Comparison of ENCODE assay signal across 9 cellular contexts in genomic region chr22:26592368-26593015, GRCh38. TPM values are rescaled to one million over a fixed set of nuclear protein-coding genes. Genes with fewer than 3 reads are reported as not detected.
A peak's percentile ranks its signal among the peaks of the same experiment; 100 is the strongest.
DNase-seq lines count a peak whose midpoint lies in the region; ATAC-seq lines count a peak whose summit lies in the region.
"Had no signal": no experiment of that assay in that cellular context is flagged by ENCODE, and none has a peak within 500 bp of the region (broad histone marks: within the 10 kb centered on the region; RNA-seq: fewer than 3 reads in every experiment).

No MANE protein-coding gene starts in this region.

- no peak overlapping the region for H3K4ac ChIP-seq in neuronal stem cell (ENCODE audit: low read length)

- peak; percentile 9 for DNase-seq in NCI-H510A treated with DMSO at 0.1 percent for 48 hours (lab: John Stamatoyannopoulos, UW)
- DNase-seq in NCI-H510A (lab: John Stamatoyannopoulos, UW): no peak
- DNase-seq in activated CD4-positive, alpha-beta T cell treated with anti-CD3 and anti-CD28 coated beads for 48 hours: peak; percentile 46
- DNase-seq in neuronal stem cell (ENCODE audit: low spot score): no peak
- no peak for DNase-seq in substantia nigra (lab: John Stamatoyannopoulos, UW)
- no peak for DNase-seq in globus pallidus (ENCODE audit: low spot score)

- ATAC-seq in HG03196 (IDR thresholded peaks at IDR 0.05; ENCODE audit: unreplicated experiment) (peak; percentile 54), HG02852 (IDR thresholded peaks at IDR 0.05; ENCODE audit: unreplicated experiment) (no peak)

- no peak overlapping the region for H3K23ac ChIP-seq in neuronal stem cell (ENCODE audit: low read depth, low read length, poor library complexity)

- peak overlapping the region; percentile 31 for H3K14ac ChIP-seq in neuronal stem cell (ENCODE audit: low read length)

- H3K27ac ChIP-seq in neuronal stem cell (replicated peaks; ENCODE audit: low read length) (no peak overlapping the region), substantia nigra (ENCODE audit: low read depth, low read length, poor library complexity, severe bottlenecking) (no peak overlapping the region)
- H3K27ac ChIP-seq: SJSA1 had no signal

- no peak overlapping the region for H3K18ac ChIP-seq in neuronal stem cell (ENCODE audit: low read length)

- peaks cover 8% of the 10 kb centered on the region for H3K79me1 ChIP-seq in neuronal stem cell (ENCODE audit: low read depth, low read length)

- no peak overlapping the region for H2BK120ac ChIP-seq in neuronal stem cell (ENCODE audit: low read depth, low read length)

- H4K91ac ChIP-seq in neuronal stem cell (ENCODE audit: low read depth, low read length, poor library complexity): no peak overlapping the region

- H3K9ac ChIP-seq in neuronal stem cell (ENCODE audit: low read depth, low read length, poor library complexity): no peak overlapping the region

- H4K8ac ChIP-seq in neuronal stem cell (ENCODE audit: low read depth, low read length): no peak overlapping the region

- H2BK5ac ChIP-seq in neuronal stem cell (ENCODE audit: low read length): no peak overlapping the region

- no peaks in the 10 kb centered on the region for H3K27me3 ChIP-seq in neuronal stem cell (ENCODE audit: control insufficient read depth in 3 of 3, insufficient read depth in 3 of 3, low read depth in 1 of 3, low read length in 3 of 3)
- H3K27me3 ChIP-seq: SJSA1 had no signal

- no peak overlapping the region for H2AK5ac ChIP-seq in neuronal stem cell (ENCODE audit: low read depth, low read length)

- no CpG with 5 or more reads among the region's 5 CpGs for WGBS in neuronal stem cell (ENCODE audit: extremely low coverage in 2 of 2, insufficient read length in 2 of 2, insufficient replicate concordance in 1 of 2), 2 donors

- peaks cover 0 to 13% of the 10 kb centered on the region in 2 donors for H3K36me3 ChIP-seq in neuronal stem cell (replicated peaks in 1 of 2; ENCODE audit: control insufficient read depth in 2 of 2, insufficient read depth in 2 of 2, low read length in 2 of 2)

- peak overlapping the region; percentile 40 for H2BK15ac ChIP-seq in neuronal stem cell (ENCODE audit: low read length)

- H3K9me3 ChIP-seq in neuronal stem cell (replicated peaks in 1 of 2; ENCODE audit: control insufficient read depth in 2 of 2, insufficient read depth in 1 of 2, low read depth in 1 of 2, low read length in 2 of 2): peaks cover 2 to 6% of the 10 kb centered on the region in 2 donors
- H3K9me3 ChIP-seq: SJSA1 had no signal

- peak overlapping the region; percentile 39 for H2AFZ ChIP-seq in neuronal stem cell (ENCODE audit: low read length)

- peaks cover 0 to 6% of the 10 kb centered on the region in 2 donors for H3K4me1 ChIP-seq in neuronal stem cell (ENCODE audit: control insufficient read depth in 2 of 2, insufficient read depth in 1 of 2, low read depth in 1 of 2, low read length in 2 of 2)

- no peak overlapping the region for H3K4me3 ChIP-seq in neuronal stem cell (ENCODE audit: low read length in 2 of 2)
- H3K4me3 ChIP-seq: SJSA1 had no signal

- no peak overlapping the region for H2BK12ac ChIP-seq in neuronal stem cell (ENCODE audit: low read length)

- H3K4me2 ChIP-seq in neuronal stem cell (ENCODE audit: insufficient read depth, low read length, poor library complexity, severe bottlenecking): no peak overlapping the region

RNA-seq across cellular contexts. Expression of gene TPST2, which starts 2.6 kb away (rescaled TPM):
- polyA plus RNA-seq in neuronal stem cell (2013, experiment 1 of 2): 19.5 TPM
- 18.8 TPM for polyA plus RNA-seq in neuronal stem cell (2013, experiment 2 of 2)

RNA-seq across cellular contexts. Expression of gene CRYBB1, which starts 25.3 kb away (rescaled TPM):
- 0.14 TPM for polyA plus RNA-seq in neuronal stem cell (2013, experiment 1 of 2)
- polyA plus RNA-seq in neuronal stem cell (2013, experiment 2 of 2): 0.12 TPM

RNA-seq across cellular contexts. Expression of gene CRYBA4, which starts 29.3 kb away (rescaled TPM):
- 1.1 TPM for polyA plus RNA-seq in neuronal stem cell (2013, experiment 1 of 2)
- 1.2 TPM for polyA plus RNA-seq in neuronal stem cell (2013, experiment 2 of 2)

Comparison
In these comparisons a context has a peak if more than half of its experiments do, and no peak if none do; other contexts are left out.
1. DNase-seq: peak in NCI-H510A treated with DMSO at 0.1 percent for 48 hours (single experiment) and activated CD4-positive, alpha-beta T cell treated with anti-CD3 and anti-CD28 coated beads for 48 hours (single experiment); none in NCI-H510A (single experiment), neuronal stem cell (single experiment), substantia nigra (0 of 49) and globus pallidus (single experiment).